9 cellular contexts compared by ENCODE assay signal in the genomic region with DNA sequence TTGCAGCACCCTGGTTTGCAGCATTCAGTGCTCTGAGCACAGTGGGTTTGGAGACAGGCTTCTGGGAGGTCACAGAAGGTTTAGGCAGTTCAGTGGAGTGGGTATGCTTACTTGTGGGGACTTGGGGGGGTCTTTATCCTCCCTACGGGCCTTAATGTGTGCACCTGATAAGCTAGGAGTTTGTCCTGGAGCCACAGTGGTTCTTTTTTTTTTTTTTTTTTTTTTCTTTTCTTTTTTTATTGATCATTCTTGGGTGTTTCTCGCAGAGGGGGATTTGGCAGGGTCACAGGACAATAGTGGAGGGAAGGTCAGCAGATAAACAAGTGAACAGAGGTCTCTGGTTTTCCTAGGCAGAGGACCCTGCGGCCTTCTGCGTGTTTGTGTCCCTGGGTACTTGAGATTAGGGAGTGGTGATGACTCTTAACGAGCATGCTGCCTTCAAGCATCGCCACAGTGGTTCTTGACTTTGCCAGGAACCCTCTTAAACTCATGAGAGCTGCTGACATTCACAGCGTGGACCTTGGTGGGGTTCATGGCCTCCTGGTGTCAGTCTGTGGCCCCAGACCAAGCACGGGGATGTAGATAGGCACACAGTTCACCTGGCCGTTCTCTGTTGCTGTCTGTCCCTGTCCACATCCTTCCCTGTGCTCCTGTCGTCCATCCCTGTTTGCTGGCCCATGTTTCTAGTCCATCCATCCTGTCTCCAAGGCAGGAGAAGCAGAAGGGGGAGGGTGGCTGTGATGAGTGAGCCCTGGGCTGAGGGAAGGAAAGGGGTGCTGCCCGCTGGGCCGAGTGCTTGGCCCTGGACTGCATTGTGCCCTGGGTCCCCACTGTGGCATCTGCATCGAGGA. TPM values are rescaled to one million over a fixed set of nuclear protein-coding genes. Genes with fewer than 3 reads are reported as not detected.
DNase-seq lines count a peak whose midpoint lies in the region; ATAC-seq and TF ChIP-seq lines count a peak whose summit lies in the region.
"Had no signal": no experiment of that assay in that cellular context is flagged by ENCODE, and none has a peak within 500 bp of the region (broad histone marks: within the 10 kb centered on the region; RNA-seq: fewer than 3 reads in every experiment).

No MANE protein-coding gene starts in this region.

- H3K36me3 ChIP-seq in RWPE2 (ENCODE audit: low read depth) (peaks cover 56% of the 10 kb centered on the region), esophagus squamous epithelium (peaks cover 10 to 33% (median 11%) of the 10 kb centered on the region in 3 donors), rectal smooth muscle tissue (ENCODE audit: control insufficient read depth, insufficient read depth, low read length) (peaks cover 14% of the 10 kb centered on the region)

- ATAC-seq in RWPE2 (ENCODE audit: low read depth), result no peak
- ATAC-seq in HG03108 (IDR thresholded peaks at IDR 0.05; ENCODE audit: unreplicated experiment), result no peak
- ATAC-seq in HG02623 (IDR thresholded peaks at IDR 0.05; ENCODE audit: unreplicated experiment), result no peak

- peaks cover 81% of the 10 kb centered on the region for H3K4me1 Mint-ChIP-seq in Calu3 (ENCODE audit: low read depth, unreplicated experiment)

- BruUV-seq in Calu3 (replicated peaks; lab: Mats Ljungman, UMichigan), result TSS peak; percentile 72

- no peak for TF ChIP-seq CTCF in Calu3 (IDR thresholded peaks at IDR 0.05; ENCODE audit: unreplicated experiment)
- TF ChIP-seq CTCF in RWPE2 (IDR thresholded peaks at IDR 0.05; ENCODE audit: poor library complexity, severe bottlenecking), result no peak
- TF ChIP-seq CTCF in esophagus squamous epithelium (IDR thresholded peaks at IDR 0.05), result no peak

- WGBS in esophagus squamous epithelium, 2 donors, result 44% methylated on average over 6 to 9 of the region's 13 CpGs

- H3K4me3 Mint-ChIP-seq in Calu3 (ENCODE audit: low read depth, unreplicated experiment), result peak overlapping the region; percentile 88

- no peak for TF ChIP-seq POLR2A in esophagus squamous epithelium (IDR thresholded peaks at IDR 0.05)

- H3K27me3 Mint-ChIP-seq in Calu3 (ENCODE audit: unreplicated experiment), result no peaks in the 10 kb centered on the region

- intact Hi-C loops in Calu3 (cut with micrococcal nuclease; ENCODE audit: unreplicated experiment) (no loop called here), esophagus squamous epithelium (cut with DNase I) (no loop called here)

- H3K4me3 ChIP-seq in RWPE2 (ENCODE audit: severe bottlenecking), result no peak overlapping the region
- peak overlapping the region in 3 of 4 donors; percentile 0 to 99 (median 99) for H3K4me3 ChIP-seq in esophagus squamous epithelium
- H3K4me3 ChIP-seq in rectal smooth muscle tissue (ENCODE audit: low read length), result peak overlapping the region; percentile 84

- no peaks in the 10 kb centered on the region for H3K9me3 Mint-ChIP-seq in Calu3 (ENCODE audit: low read depth, unreplicated experiment)

- H3K27ac Mint-ChIP-seq in Calu3 (ENCODE audit: unreplicated experiment), result peak overlapping the region; percentile 11

- H3K9me3 ChIP-seq in RWPE2 (ENCODE audit: severe bottlenecking) (no peaks in the 10 kb centered on the region), esophagus squamous epithelium (no peaks in the 10 kb centered on the region)

- peaks cover 87% of the 10 kb centered on the region for H3K36me3 Mint-ChIP-seq in Calu3 (ENCODE audit: insufficient read depth, unreplicated experiment)

- H3K4me1 ChIP-seq in RWPE2 (ENCODE audit: insufficient read depth, poor library complexity, severe bottlenecking), result peaks cover 31% of the 10 kb centered on the region
- H3K4me1 ChIP-seq in esophagus squamous epithelium, result peaks cover 66 to 78% (median 77%) of the 10 kb centered on the region in 3 donors
- H3K4me1 ChIP-seq in rectal smooth muscle tissue (ENCODE audit: control insufficient read depth, insufficient read depth, low read length), result peaks cover 47% of the 10 kb centered on the region

- CTCF ChIA-PET in Calu3 (lab: Charles Lee), result interaction anchor here (0.5 to 1.1 kb wide), 4 partner anchors 23 to 1396 kb away, joined by 3 to 7 read pairs (median 4); no protein-coding TSS in a partner anchor

- no peak for DNase-seq in Calu3
- no peak for DNase-seq in RWPE2 (ENCODE audit: low spot score)
- DNase-seq in esophagus squamous epithelium (lab: John Stamatoyannopoulos, UW), result no peak
- no peak for DNase-seq in COR-L47 (lab: John Stamatoyannopoulos, UW)
- no peak for DNase-seq in activated CD4-positive, CD25-positive, alpha-beta regulatory T cell treated with anti-CD3 and anti-CD28 coated beads, Interleukin-2, amount 50 U/mL, for 72 hours
- DNase-seq: NCI-H1436 treated with DMSO at 0.1 percent for 48 hours had no signal

- peak overlapping the region; percentile 18 for H3K27ac ChIP-seq in RWPE2 (ENCODE audit: poor library complexity, severe bottlenecking)
- peak overlapping the region; percentile 53 to 98 (median 92) for H3K27ac ChIP-seq in esophagus squamous epithelium
- peak overlapping the region; percentile 71 for H3K27ac ChIP-seq in rectal smooth muscle tissue (ENCODE audit: low read depth, low read length)

- peak overlapping the region; percentile 7 for H3K9ac ChIP-seq in rectal smooth muscle tissue (ENCODE audit: low read length)

- H3K27me3 ChIP-seq in RWPE2 (ENCODE audit: insufficient read depth, poor library complexity, severe bottlenecking), result no peaks in the 10 kb centered on the region
- no peaks in the 10 kb centered on the region for H3K27me3 ChIP-seq in esophagus squamous epithelium
- H3K27me3 ChIP-seq in rectal smooth muscle tissue (ENCODE audit: control insufficient read depth, insufficient read depth, low read length), result no peaks in the 10 kb centered on the region

RNA-seq across cellular contexts. Expression of a gene that starts 2.7 kb away (rescaled TPM):
- total RNA-seq in Calu3 (2022), result 95.4 and 109 TPM in 2 replicates
- 10 to 100 TPM; 30.3 to 50.9 (median 33.0) TPM for total RNA-seq in esophagus squamous epithelium

RNA-seq across cellular contexts. Expression of a gene that starts 23.6 kb away (rescaled TPM):
- total RNA-seq in Calu3 (2022) (21.0 and 22.7 TPM in 2 replicates), esophagus squamous epithelium (10 to 100 TPM; 15.2 to 37.0 (median 20.5) TPM)

RNA-seq across cellular contexts. Expression of a gene that starts 26.4 kb away (rescaled TPM):
- total RNA-seq in Calu3 (2022) (30.2 and 49.3 TPM in 2 replicates), esophagus squamous epithelium (1 to 10 TPM in 1 of 4 donors, not detected in 3; 3.7 TPM)

RNA-seq across cellular contexts. Expression of a gene that starts 48.6 kb away (rescaled TPM):
- not detected in 2 replicates for total RNA-seq in Calu3 (2022)
- not detected for total RNA-seq in esophagus squamous epithelium

RNA-seq across cellular contexts. Expression of a gene that starts 50.7 kb away (rescaled TPM):
- total RNA-seq in Calu3 (2022) (95.4 and 102 TPM in 2 replicates), esophagus squamous epithelium (10 to 100 TPM; 45.0 to 79.5 (median 51.0) TPM)

Comparison
In these comparisons a context has a peak if more than half of its experiments do, and no peak if none do; other contexts are left out.
1. H3K27ac ChIP-seq: peak in every context shown above with its lines; median percentile 92 in esophagus squamous epithelium; 71 in rectal smooth muscle tissue; 18 in RWPE2.